In genomic region chr1:16882995-16883394, GRCh38 we compare ENCODE assay signal across 31 cellular contexts. TPM values are rescaled to one million over a fixed set of nuclear protein-coding genes. Genes with fewer than 3 reads are reported as not detected.
"Had no signal": no experiment of that assay in that cellular context is flagged by ENCODE, and none has a peak within 500 bp of the region (broad histone marks: within the 10 kb centered on the region; RNA-seq: fewer than 3 reads in every experiment).

No MANE protein-coding gene starts in this region.

- H3K4me3 ChIP-seq: esophagus muscularis mucosa, heart left ventricle, left lung, pancreas, psoas muscle, stomach, thyroid gland, upper lobe of right lung had no signal

- H3K27ac ChIP-seq: brain microvascular endothelial cell, esophagus muscularis mucosa, foreskin keratinocyte, left lung, pancreas, psoas muscle, stomach, thyroid gland, upper lobe of right lung, WERI-Rb-1 had no signal

- H3K4me1 Mint-ChIP-seq: activated CD4-positive, alpha-beta memory T cell treated with anti-CD3 and anti-CD28 coated beads, Interleukin-2, amount 10 ng/mL, durations not matched to agents 7 days and 5 days; mesothelial cell of epicardium; stimulated activated naive B cell treated with anti-CD40 and anti-IgM and Interleukin-4, amounts not matched to agents 10 μg/mL and 1 μg/mL and 100 μg/mL, for 72 hours had no signal

- DNase-seq: activated CD4-positive, alpha-beta memory T cell treated with anti-CD3 and anti-CD28 coated beads, Interleukin-2, amount 10 ng/mL, durations not matched to agents 7 days and 5 days; activated CD4-positive, alpha-beta T cell treated with anti-CD3 and anti-CD28 coated beads for 48 hours; activated CD8-positive, alpha-beta memory T cell treated with anti-CD3 and anti-CD28 coated beads, Interleukin-2, amount 50 U/mL, for 48 hours; activated gamma-delta T cell; activated naive CD4-positive, alpha-beta T cell treated with anti-CD3 and anti-CD28 coated beads, Interleukin-2, amount 50 U/mL, for 16 hours; activated T-cell treated with anti-CD3 and anti-CD28 coated beads, Interleukin-2, amount 50 U/mL, for 24 hours; amniotic stem cell; brain microvascular endothelial cell; cortex of kidney; foreskin keratinocyte; heart left ventricle; left lung; naive B cell; pancreas; psoas muscle; stimulated activated CD4-positive, alpha-beta T cell treated with anti-CD3 and anti-CD28 coated beads, Interleukin-15, amount 100 ng/mL, for 24 hours; stimulated activated CD4-positive, alpha-beta T cell treated with anti-CD3 and anti-CD28 coated beads, Interleukin-2, amount 100 ng/mL, for 24 hours; stimulated activated naive B cell treated with anti-CD40 and anti-IgM and Interleukin-4, amounts not matched to agents 10 μg/mL and 1 μg/mL and 100 μg/mL, for 72 hours; stomach; SW 1271; T-helper 9 cell; thyroid gland; upper lobe of right lung; WERI-Rb-1 had no signal

- H3K9me3 ChIP-seq: esophagus muscularis mucosa, heart left ventricle, left lung, pancreas, psoas muscle, stomach, thyroid gland, upper lobe of right lung had no signal

- H3K4me3 Mint-ChIP-seq: activated CD4-positive, alpha-beta memory T cell treated with anti-CD3 and anti-CD28 coated beads, Interleukin-2, amount 10 ng/mL, durations not matched to agents 7 days and 5 days; activated T-cell treated with anti-CD3 and anti-CD28 coated beads, Interleukin-2, amount 50 U/mL, for 24 hours; mesothelial cell of epicardium; naive B cell; stimulated activated naive B cell treated with anti-CD40 and anti-IgM and Interleukin-4, amounts not matched to agents 10 μg/mL and 1 μg/mL and 100 μg/mL, for 72 hours; T-helper 1 cell treated with Interleukin-12 subunit alpha and Interleukin-12 subunit beta and Interleukin-4 antibody, amounts not matched to agents 30 μg/mL and 1 μg/mL, for 36 hours had no signal

- H3K27ac Mint-ChIP-seq: activated CD4-positive, alpha-beta memory T cell treated with anti-CD3 and anti-CD28 coated beads, Interleukin-2, amount 10 ng/mL, durations not matched to agents 7 days and 5 days; activated T-cell treated with anti-CD3 and anti-CD28 coated beads, Interleukin-2, amount 50 U/mL, for 24 hours; mesothelial cell of epicardium; stimulated activated naive B cell treated with anti-CD40 and anti-IgM and Interleukin-4, amounts not matched to agents 10 μg/mL and 1 μg/mL and 100 μg/mL, for 72 hours; T-helper 1 cell treated with Interleukin-12 subunit alpha and Interleukin-12 subunit beta and Interleukin-4 antibody, amounts not matched to agents 30 μg/mL and 1 μg/mL, for 36 hours had no signal

- FAIRE-seq: astrocyte, pancreas, TTC549 had no signal

- H3K9me3 Mint-ChIP-seq: activated CD4-positive, alpha-beta memory T cell treated with anti-CD3 and anti-CD28 coated beads, Interleukin-2, amount 10 ng/mL, durations not matched to agents 7 days and 5 days; activated T-cell treated with anti-CD3 and anti-CD28 coated beads, Interleukin-2, amount 50 U/mL, for 24 hours; mesothelial cell of epicardium; naive B cell; stimulated activated naive B cell treated with anti-CD40 and anti-IgM and Interleukin-4, amounts not matched to agents 10 μg/mL and 1 μg/mL and 100 μg/mL, for 72 hours; T-helper 1 cell treated with Interleukin-12 subunit alpha and Interleukin-12 subunit beta and Interleukin-4 antibody, amounts not matched to agents 30 μg/mL and 1 μg/mL, for 36 hours had no signal

- H3K36me3 ChIP-seq: brain microvascular endothelial cell, esophagus muscularis mucosa, heart left ventricle, left lung, pancreas, stomach, thyroid gland, upper lobe of right lung, WERI-Rb-1 had no signal

- H3K36me3 Mint-ChIP-seq: mesothelial cell of epicardium; naive B cell; stimulated activated naive B cell treated with anti-CD40 and anti-IgM and Interleukin-4, amounts not matched to agents 10 μg/mL and 1 μg/mL and 100 μg/mL, for 72 hours had no signal

- H3K4me1 ChIP-seq: foreskin keratinocyte, pancreas, thyroid gland, upper lobe of right lung had no signal

- H3K27me3 ChIP-seq: pancreas, thyroid gland had no signal

- ATAC-seq: activated CD4-positive, CD25-positive, alpha-beta regulatory T cell treated with anti-CD3 and anti-CD28 coated beads, Interleukin-2, amount 50 U/mL, for 24 hours; foreskin keratinocyte; left lung; pancreas; stimulated activated naive B cell treated with anti-CD40 and anti-IgM and Interleukin-4, amounts not matched to agents 10 μg/mL and 1 μg/mL and 100 μg/mL, for 72 hours; upper lobe of right lung had no signal

RNA-seq across cellular contexts. Expression of gene RNU1-2, which starts 12.8 kb away (rescaled TPM):
- polyA plus RNA-seq: foreskin keratinocyte, heart left ventricle, neural cell, pancreas, psoas muscle, stomach had no signal
